In genomic region chr20:32538526-32538918, GRCh38 we compare ENCODE assay signal across 9 cellular contexts. TPM values are rescaled to one million over a fixed set of nuclear protein-coding genes. Genes with fewer than 3 reads are reported as not detected.
A peak's percentile ranks its signal among the peaks of the same experiment; 100 is the strongest.
DNase-seq lines count a peak whose midpoint lies in the region; ATAC-seq and TF ChIP-seq lines count a peak whose summit lies in the region.
"Had no signal": no experiment of that assay in that cellular context is flagged by ENCODE, and none has a peak within 500 bp of the region (broad histone marks: within the 10 kb centered on the region; RNA-seq: fewer than 3 reads in every experiment).

No MANE protein-coding gene starts in this region.

- H3K27ac ChIP-seq in heart left ventricle, result peak overlapping the region in 2 of 12 donors; percentile 42 to 89
- H3K27ac ChIP-seq: HL-60 had no signal

- H3K36me3 ChIP-seq in heart left ventricle, result no peaks in the 10 kb centered on the region

- no peaks in the 10 kb centered on the region for H3K9me3 ChIP-seq in heart left ventricle

- H3K4me3 ChIP-seq in heart left ventricle, result peak overlapping the region in 1 of 12 donors; percentile 26

- TF ChIP-seq CTCF in heart left ventricle (IDR thresholded peaks at IDR 0.05), result no peak

- H3K4me3 Mint-ChIP-seq in stimulated activated effector memory CD8-positive, alpha-beta T cell treated with anti-CD3 and anti-CD28 coated beads, Interleukin-12 subunit alpha, Interleukin-12 subunit beta, amount 100 ng/mL, for 72 hours, result peak overlapping the region; percentile 99

- no peaks in the 10 kb centered on the region for H3K27me3 ChIP-seq in heart left ventricle

- TF ChIP-seq POLR2A in heart left ventricle (IDR thresholded peaks at IDR 0.05), result no peak

- intact Hi-C loops in heart left ventricle (cut with DNase I), result loop anchor here in 3 of 10 donors (5.0 to 10.0 kb wide), 2 partner anchors 44 to 46 kb away; partner anchors contain the start of gene NOL4L (in 2 of the 3)

- peak overlapping the region; percentile 99 for H3K27ac Mint-ChIP-seq in stimulated activated effector memory CD8-positive, alpha-beta T cell treated with anti-CD3 and anti-CD28 coated beads, Interleukin-12 subunit alpha, Interleukin-12 subunit beta, amount 100 ng/mL, for 72 hours

- WGBS in heart left ventricle, 4 donors, result 18 to 29% (median 26%) methylated on average over 2 to 15 of the region's 15 CpGs

- DNase-seq in DMS79 treated with DMSO at 0.1 percent for 48 hours (lab: John Stamatoyannopoulos, UW), result peak; percentile 33
- no peak for DNase-seq in DMS79 (lab: John Stamatoyannopoulos, UW)
- DNase-seq in activated T-cell treated with anti-CD3 and anti-CD28 coated beads, Interleukin-2, amount 50 U/mL, for 1 hour, result peak; percentile 69
- peak in 2 of 5 donors; percentile 29 to 54 for DNase-seq in heart left ventricle
- DNase-seq in stimulated activated effector memory CD8-positive, alpha-beta T cell treated with anti-CD3 and anti-CD28 coated beads, Interleukin-12 subunit alpha, Interleukin-12 subunit beta, amount 100 ng/mL, for 72 hours (ENCODE audit: low spot score in 2 of 2), result peak in 1 of 2 donors; percentile 66
- no peak for DNase-seq in NCI-H510A (lab: John Stamatoyannopoulos, UW)
- no peak for DNase-seq in SK-N-DZ (ENCODE audit: low spot score)

- peaks cover 77% of the 10 kb centered on the region for H3K4me1 Mint-ChIP-seq in stimulated activated effector memory CD8-positive, alpha-beta T cell treated with anti-CD3 and anti-CD28 coated beads, Interleukin-12 subunit alpha, Interleukin-12 subunit beta, amount 100 ng/mL, for 72 hours

- peaks cover 40% of the 10 kb centered on the region for H3K36me3 Mint-ChIP-seq in stimulated activated effector memory CD8-positive, alpha-beta T cell treated with anti-CD3 and anti-CD28 coated beads, Interleukin-12 subunit alpha, Interleukin-12 subunit beta, amount 100 ng/mL, for 72 hours

- ATAC-seq in heart left ventricle (peak in 3 of 4 donors; percentile 14 to 47 (median 40)), GM18861 (IDR thresholded peaks at IDR 0.05; ENCODE audit: unreplicated experiment) (no peak)
- no peak for ATAC-seq in stimulated activated effector memory CD8-positive, alpha-beta T cell treated with anti-CD3 and anti-CD28 coated beads, Interleukin-12 subunit alpha, Interleukin-12 subunit beta, amount 100 ng/mL, for 72 hours

- H3K9me3 Mint-ChIP-seq in stimulated activated effector memory CD8-positive, alpha-beta T cell treated with anti-CD3 and anti-CD28 coated beads, Interleukin-12 subunit alpha, Interleukin-12 subunit beta, amount 100 ng/mL, for 72 hours, result no peaks in the 10 kb centered on the region

- H3K4me1 ChIP-seq in heart left ventricle, result peaks cover 0 to 54% (median 11%) of the 10 kb centered on the region in 12 donors

RNA-seq across cellular contexts. Expression of gene NOL4L, which starts 46.6 kb away (rescaled TPM):
- 10 to 100 TPM in 2 of 9 donors, 1 to 10 TPM in 7; 3.1 to 15.0 (median 6.7) TPM for total RNA-seq in heart left ventricle
- polyA plus RNA-seq in heart left ventricle, result 1 to 10 TPM; 2.6 to 7.4 TPM
- polyA plus RNA-seq in SK-N-DZ (2014; cell fraction: cytosol; rRNA removed), result 28.6 and 29.6 TPM in 2 replicates
- polyA plus RNA-seq in SK-N-DZ (2014; cell fraction: nucleus; rRNA removed), result 40.7 and 52.5 TPM in 2 replicates

Comparison
In these comparisons a context has a peak if more than half of its experiments do, and no peak if none do; other contexts are left out.
1. DNase-seq: peak in DMS79 treated with DMSO at 0.1 percent for 48 hours (single experiment) and activated T-cell treated with anti-CD3 and anti-CD28 coated beads, Interleukin-2, amount 50 U/mL, for 1 hour (single experiment); none in DMS79 (single experiment), NCI-H510A (single experiment) and SK-N-DZ (single experiment).
2. ATAC-seq: peak in heart left ventricle (3 of 4); none in stimulated activated effector memory CD8-positive, alpha-beta T cell treated with anti-CD3 and anti-CD28 coated beads, Interleukin-12 subunit alpha, Interleukin-12 subunit beta, amount 100 ng/mL, for 72 hours (single experiment) and GM18861 (single experiment).